ENCODE assay signal across 12 cellular contexts in the genomic region with DNA sequence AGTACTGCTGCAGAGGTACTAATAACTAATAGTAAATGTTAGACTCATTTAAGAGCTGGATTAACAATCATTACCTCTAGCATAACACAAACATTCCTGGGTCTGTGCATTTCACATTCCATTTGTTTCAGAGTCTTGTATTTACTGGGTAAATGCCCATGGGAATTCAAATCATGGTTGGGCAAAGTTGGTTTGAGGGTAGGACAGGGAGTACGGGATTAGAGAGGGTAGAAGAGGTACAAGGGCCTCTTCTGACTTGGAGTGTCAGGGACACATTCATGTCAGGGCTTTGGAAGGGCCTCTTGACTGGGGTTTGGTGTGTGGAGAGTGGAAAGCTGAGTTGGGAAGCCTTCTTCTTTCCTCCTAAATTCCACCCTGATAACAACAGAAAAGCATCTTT.
DNase-seq lines count a peak whose midpoint lies in the region; ATAC-seq, FAIRE-seq and TF ChIP-seq lines count a peak whose summit lies in the region.
"Had no signal": no experiment of that assay in that cellular context is flagged by ENCODE, and none has a peak within 500 bp of the region (broad histone marks: within the 10 kb centered on the region; RNA-seq: fewer than 3 reads in every experiment).

No MANE protein-coding gene starts in this region.

- H3K36me3 Mint-ChIP-seq in nephron (ENCODE audit: low read depth) = peaks cover 3% of the 10 kb centered on the region
- no peaks in the 10 kb centered on the region for H3K36me3 Mint-ChIP-seq in CD8-positive, alpha-beta memory T cell
- H3K36me3 Mint-ChIP-seq: immature natural killer cell had no signal

- FAIRE-seq in urothelium cell line (lab: Jason Lieb, UNC) = no peak

- peaks cover 45% of the 10 kb centered on the region for H3K79me2 ChIP-seq in ACC112 (ENCODE audit: control insufficient read depth, insufficient read depth, low read length, unreplicated experiment)

- TF ChIP-seq EP300 in gastroesophageal sphincter (IDR thresholded peaks at IDR 0.05) = no peak

- no peaks in the 10 kb centered on the region for H3K9me3 ChIP-seq in RWPE2 (ENCODE audit: severe bottlenecking)
- no peaks in the 10 kb centered on the region for H3K9me3 ChIP-seq in gastroesophageal sphincter
- no peaks in the 10 kb centered on the region for H3K9me3 ChIP-seq in CD8-positive, alpha-beta memory T cell (ENCODE audit: low read length)

- H3K27ac ChIP-seq in ACC112 (ENCODE audit: low read depth, low read length) = 0 out of 2 replicates have a peak overlapping the region, but pooled peaks have one; percentile 4
- peak overlapping the region; percentile 26 for H3K27ac ChIP-seq in RWPE2 (ENCODE audit: poor library complexity, severe bottlenecking)
- H3K27ac ChIP-seq in gastroesophageal sphincter = peak overlapping the region in 3 of 4 donors; percentile 2 to 35 (median 34)
- H3K27ac ChIP-seq in CD8-positive, alpha-beta memory T cell (ENCODE audit: low read depth, low read length) = no peak overlapping the region

- TF ChIP-seq CTCF in RWPE2 (IDR thresholded peaks at IDR 0.05; ENCODE audit: poor library complexity, severe bottlenecking) (no peak), gastroesophageal sphincter (IDR thresholded peaks at IDR 0.05) (no peak), nephron (IDR thresholded peaks at IDR 0.05; ENCODE audit: unreplicated experiment in 3 of 3) (no peak)

- TF ChIP-seq POLR2A in gastroesophageal sphincter (IDR thresholded peaks at IDR 0.05) = no peak

- H3K27ac Mint-ChIP-seq in nephron = peak overlapping the region; percentile 57 to 93 (median 86)
- no peak overlapping the region for H3K27ac Mint-ChIP-seq in CD8-positive, alpha-beta memory T cell
- H3K27ac Mint-ChIP-seq: immature natural killer cell had no signal

- CTCF ChIA-PET in CD8-positive, alpha-beta memory T cell (lab: Charles Lee) = no interaction called here

- H3K9me3 Mint-ChIP-seq in nephron = no peaks in the 10 kb centered on the region
- H3K9me3 Mint-ChIP-seq in CD8-positive, alpha-beta memory T cell = no peaks in the 10 kb centered on the region

- H3K4me3 Mint-ChIP-seq in nephron = no peak overlapping the region
- no peak overlapping the region for H3K4me3 Mint-ChIP-seq in CD8-positive, alpha-beta memory T cell
- H3K4me3 Mint-ChIP-seq: immature natural killer cell had no signal

- H3K36me3 ChIP-seq in ACC112 (ENCODE audit: insufficient read depth, low read length) = no peaks in the 10 kb centered on the region; the same call in 1 of the 2 replicates
- H3K36me3 ChIP-seq in RWPE2 (ENCODE audit: low read depth) = no peaks in the 10 kb centered on the region
- H3K36me3 ChIP-seq in gastroesophageal sphincter = no peaks in the 10 kb centered on the region
- H3K36me3 ChIP-seq in CD8-positive, alpha-beta memory T cell (ENCODE audit: insufficient read depth, low read length) = no peaks in the 10 kb centered on the region

- H3K4me3 ChIP-seq in ACC112 (ENCODE audit: low read depth, low read length) = no peak overlapping the region
- H3K4me3 ChIP-seq in RWPE2 (ENCODE audit: severe bottlenecking) = no peak overlapping the region
- H3K4me3 ChIP-seq in gastroesophageal sphincter = no peak overlapping the region
- no peak overlapping the region for H3K4me3 ChIP-seq in CD8-positive, alpha-beta memory T cell (ENCODE audit: low read length)

- no peak overlapping the region for H2AFZ ChIP-seq in ACC112 (ENCODE audit: low read length, unreplicated experiment)

- WGBS in gastroesophageal sphincter (ENCODE audit: low coverage in 1 of 2), 2 donors = 71 to 73% methylated on average over 1 of the region's 1 CpG

- H3K27me3 ChIP-seq in ACC112 (ENCODE audit: insufficient read depth, low read length) (no peaks in the 10 kb centered on the region), RWPE2 (ENCODE audit: insufficient read depth, poor library complexity, severe bottlenecking) (no peaks in the 10 kb centered on the region), gastroesophageal sphincter (no peaks in the 10 kb centered on the region)
- no peaks in the 10 kb centered on the region for H3K27me3 ChIP-seq in CD8-positive, alpha-beta memory T cell (ENCODE audit: insufficient read depth, low read length, poor library complexity, severe bottlenecking)

- ATAC-seq in RWPE2 (ENCODE audit: low read depth) (no peak), gastroesophageal sphincter (no peak)

- DNase-seq in RWPE2 (ENCODE audit: low spot score) (no peak), D341Med (ENCODE audit: low spot score) (no peak), urothelium cell line (ENCODE audit: low spot score) (no peak), DMS 273 treated with DMSO at 0.1 percent for 48 hours (lab: John Stamatoyannopoulos, UW) (no peak)
- no peak for DNase-seq in CD8-positive, alpha-beta memory T cell
- DNase-seq: activated CD4-positive, CD25-positive, alpha-beta regulatory T cell; immature natural killer cell; NCI-H2107; NCI-H748 treated with DMSO at 0.1 percent for 48 hours had no signal

- POLR2A ChIA-PET in CD8-positive, alpha-beta memory T cell (lab: Charles Lee) = no interaction called here

- H3K4me1 ChIP-seq in ACC112 (ENCODE audit: control insufficient read depth, insufficient read depth, low read length, unreplicated experiment) = peaks cover 24% of the 10 kb centered on the region
- peaks cover 6% of the 10 kb centered on the region for H3K4me1 ChIP-seq in RWPE2 (ENCODE audit: insufficient read depth, poor library complexity, severe bottlenecking)
- peaks cover 13 to 33% (median 17%) of the 10 kb centered on the region in 3 donors for H3K4me1 ChIP-seq in gastroesophageal sphincter
- H3K4me1 ChIP-seq in CD8-positive, alpha-beta memory T cell (ENCODE audit: insufficient read depth, low read length) = no peaks in the 10 kb centered on the region

- H3K27me3 Mint-ChIP-seq in nephron (ENCODE audit: low read depth) = no peaks in the 10 kb centered on the region
- peaks cover 3 to 5% of the 10 kb centered on the region in 2 donors for H3K27me3 Mint-ChIP-seq in CD8-positive, alpha-beta memory T cell

- peaks cover 22% of the 10 kb centered on the region for H3K4me1 Mint-ChIP-seq in nephron
- H3K4me1 Mint-ChIP-seq in CD8-positive, alpha-beta memory T cell = no peaks in the 10 kb centered on the region

Comparison
In these comparisons a context has a peak if more than half of its experiments do, and no peak if none do; other contexts are left out.
1. H3K27ac Mint-ChIP-seq: peak in nephron (3 of 3); none in CD8-positive, alpha-beta memory T cell (0 of 8).